In genomic region chr20:63230800-63231268, GRCh38 we compare ENCODE assay signal across 1 cellular context.
TF ChIP-seq lines count a peak whose summit lies in the region.

No MANE protein-coding gene starts in this region.

TF ChIP-seq in HEK293, 187 proteins besides CTCF, POLR2A, EP300 and RAD21 (continued from another document):
- no peak for TF ChIP-seq ZNF830 (tag by site-specific recombination; IDR thresholded peaks at IDR 0.05; ENCODE audit: low read depth)
